In the genomic region with DNA sequence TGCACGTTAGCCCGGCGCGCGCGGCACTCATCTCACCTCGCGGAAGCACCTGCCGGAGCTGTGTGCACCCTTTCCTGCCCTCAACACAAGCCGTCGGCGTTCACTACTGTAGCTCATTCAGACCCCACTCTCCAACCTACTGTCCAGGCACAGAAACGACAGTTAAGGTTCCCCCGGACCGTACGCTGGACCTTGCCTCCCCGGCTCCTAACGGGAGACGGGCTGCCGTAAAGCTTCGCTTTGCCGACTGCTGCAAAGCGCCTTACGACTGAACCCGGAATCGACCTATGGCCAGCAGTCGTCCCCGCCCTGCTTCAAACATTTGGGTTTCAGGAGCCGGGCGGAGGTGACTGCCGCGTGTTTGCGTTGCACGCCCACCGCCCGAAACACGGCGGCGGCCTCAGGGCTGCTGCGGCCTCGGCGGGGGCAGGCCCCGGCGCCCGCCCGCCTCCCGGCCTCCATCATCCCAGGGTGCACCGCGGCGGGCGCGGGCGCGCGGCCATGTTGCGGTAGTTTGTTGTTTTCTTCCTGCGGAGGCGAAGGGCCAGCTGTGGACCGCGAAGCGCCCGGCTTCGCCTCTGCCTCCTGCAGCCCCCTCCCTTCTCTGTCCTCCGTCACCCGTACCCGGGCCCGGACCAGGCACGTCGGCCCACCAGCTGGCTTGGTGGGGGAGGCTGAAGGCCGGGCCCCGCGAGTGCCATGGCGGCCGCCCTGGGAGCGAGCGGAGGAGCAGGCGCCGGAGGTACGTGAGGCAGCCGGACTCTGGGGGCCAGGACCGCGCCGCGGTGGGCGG, we compare ENCODE assay signal across 1 cellular context.
TF ChIP-seq lines count a peak whose summit lies in the region.

A gene with protein sequence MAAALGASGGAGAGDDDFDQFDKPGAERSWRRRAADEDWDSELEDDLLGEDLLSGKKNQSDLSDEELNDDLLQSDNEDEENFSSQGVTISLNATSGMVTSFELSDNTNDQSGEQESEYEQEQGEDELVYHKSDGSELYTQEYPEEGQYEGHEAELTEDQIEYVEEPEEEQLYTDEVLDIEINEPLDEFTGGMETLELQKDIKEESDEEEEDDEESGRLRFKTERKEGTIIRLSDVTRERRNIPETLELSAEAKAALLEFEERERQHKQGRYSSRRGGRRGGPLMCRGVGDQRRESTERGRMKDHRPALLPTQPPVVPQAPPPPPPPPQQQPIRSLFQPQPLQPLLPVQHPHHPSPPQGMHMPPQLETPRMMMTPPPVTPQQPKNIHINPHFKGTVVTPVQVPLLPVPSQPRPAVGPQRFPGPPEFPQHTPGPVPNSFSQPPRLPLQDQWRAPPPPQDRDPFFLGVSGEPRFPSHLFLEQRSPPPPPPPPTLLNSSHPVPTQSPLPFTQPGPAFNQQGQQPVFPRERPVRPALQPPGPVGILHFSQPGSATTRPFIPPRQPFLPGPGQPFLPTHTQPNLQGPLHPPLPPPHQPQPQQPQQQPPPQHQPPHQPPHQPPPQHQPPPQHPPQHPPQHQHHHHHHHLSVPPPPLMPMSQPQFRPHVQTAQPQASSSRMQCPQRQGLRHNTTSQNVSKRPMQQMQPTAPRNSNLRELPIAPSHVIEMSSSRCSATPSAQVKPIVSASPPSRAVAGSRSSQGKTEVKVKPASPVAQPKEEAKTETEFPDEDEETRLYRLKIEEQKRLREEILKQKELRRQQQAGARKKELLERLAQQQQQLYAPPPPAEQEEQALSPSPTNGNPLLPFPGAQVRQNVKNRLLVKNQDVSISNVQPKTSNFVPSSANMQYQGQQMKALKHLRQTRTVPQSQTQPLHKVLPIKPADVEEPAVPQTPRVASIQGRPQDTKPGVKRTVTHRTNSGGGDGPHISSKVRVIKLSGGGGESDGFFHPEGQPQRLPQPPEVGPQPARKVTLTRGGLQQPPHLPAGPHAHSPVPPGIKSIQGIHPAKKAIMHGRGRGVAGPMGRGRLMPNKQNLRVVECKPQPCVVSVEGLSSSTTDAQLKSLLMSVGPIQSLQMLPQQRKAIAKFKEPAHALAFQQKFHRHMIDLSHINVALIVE (plus strand): TSS at position 484 of the 793 bp plus-strand sequence. CDS start 216 bp downstream, at position 700.

TF ChIP-seq in K562, 482 proteins besides CTCF, POLR2A, EP300 and RAD21 (continued from another document and continues in another):
- TF ChIP-seq, protein P1, sequence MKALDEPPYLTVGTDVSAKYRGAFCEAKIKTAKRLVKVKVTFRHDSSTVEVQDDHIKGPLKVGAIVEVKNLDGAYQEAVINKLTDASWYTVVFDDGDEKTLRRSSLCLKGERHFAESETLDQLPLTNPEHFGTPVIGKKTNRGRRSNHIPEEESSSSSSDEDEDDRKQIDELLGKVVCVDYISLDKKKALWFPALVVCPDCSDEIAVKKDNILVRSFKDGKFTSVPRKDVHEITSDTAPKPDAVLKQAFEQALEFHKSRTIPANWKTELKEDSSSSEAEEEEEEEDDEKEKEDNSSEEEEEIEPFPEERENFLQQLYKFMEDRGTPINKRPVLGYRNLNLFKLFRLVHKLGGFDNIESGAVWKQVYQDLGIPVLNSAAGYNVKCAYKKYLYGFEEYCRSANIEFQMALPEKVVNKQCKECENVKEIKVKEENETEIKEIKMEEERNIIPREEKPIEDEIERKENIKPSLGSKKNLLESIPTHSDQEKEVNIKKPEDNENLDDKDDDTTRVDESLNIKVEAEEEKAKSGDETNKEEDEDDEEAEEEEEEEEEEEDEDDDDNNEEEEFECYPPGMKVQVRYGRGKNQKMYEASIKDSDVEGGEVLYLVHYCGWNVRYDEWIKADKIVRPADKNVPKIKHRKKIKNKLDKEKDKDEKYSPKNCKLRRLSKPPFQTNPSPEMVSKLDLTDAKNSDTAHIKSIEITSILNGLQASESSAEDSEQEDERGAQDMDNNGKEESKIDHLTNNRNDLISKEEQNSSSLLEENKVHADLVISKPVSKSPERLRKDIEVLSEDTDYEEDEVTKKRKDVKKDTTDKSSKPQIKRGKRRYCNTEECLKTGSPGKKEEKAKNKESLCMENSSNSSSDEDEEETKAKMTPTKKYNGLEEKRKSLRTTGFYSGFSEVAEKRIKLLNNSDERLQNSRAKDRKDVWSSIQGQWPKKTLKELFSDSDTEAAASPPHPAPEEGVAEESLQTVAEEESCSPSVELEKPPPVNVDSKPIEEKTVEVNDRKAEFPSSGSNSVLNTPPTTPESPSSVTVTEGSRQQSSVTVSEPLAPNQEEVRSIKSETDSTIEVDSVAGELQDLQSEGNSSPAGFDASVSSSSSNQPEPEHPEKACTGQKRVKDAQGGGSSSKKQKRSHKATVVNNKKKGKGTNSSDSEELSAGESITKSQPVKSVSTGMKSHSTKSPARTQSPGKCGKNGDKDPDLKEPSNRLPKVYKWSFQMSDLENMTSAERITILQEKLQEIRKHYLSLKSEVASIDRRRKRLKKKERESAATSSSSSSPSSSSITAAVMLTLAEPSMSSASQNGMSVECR (CRISPR knock-in tag; IDR thresholded peaks at IDR 0.05): peak; percentile 87; the same call in 1 of the 2 replicates
- TF ChIP-seq CXXC5 (CRISPR knock-in tag; IDR thresholded peaks at IDR 0.05): peak; percentile 85
- TF ChIP-seq MED1 (CRISPR knock-in tag; IDR thresholded peaks at IDR 0.05; ENCODE audit: borderline replicate concordance): 0 out of 2 replicates have a peak, but pooled peaks have one; percentile 23
- peak; percentile 56 for TF ChIP-seq NFIC (IDR thresholded peaks at IDR 0.05)
- TF ChIP-seq EP400 (IDR thresholded peaks at IDR 0.05): peak; percentile 86
- no peak for TF ChIP-seq NBN (IDR thresholded peaks at IDR 0.05; ENCODE audit: low read depth)
- TF ChIP-seq HNRNPL (IDR thresholded peaks at IDR 0.05; ENCODE audit: low read depth, low read length): peak; percentile 69; the same call in 1 of the 2 replicates
- TF ChIP-seq MNT (conservative IDR thresholded peaks at IDR 0.05): peak; percentile 36 to 73; a peak in 2 of 4 replicates
- TF ChIP-seq GTF2E2 (tag; IDR thresholded peaks at IDR 0.05): peak; percentile 97
- no peak for TF ChIP-seq PPARD (CRISPR knock-in tag; IDR thresholded peaks at IDR 0.05)
- TF ChIP-seq PHF20 (IDR thresholded peaks at IDR 0.05; ENCODE audit: partially characterized antibody): peak; percentile 83
- no peak for TF ChIP-seq ZNF133 (CRISPR knock-in tag; IDR thresholded peaks at IDR 0.05)
- TF ChIP-seq PHF8 (IDR thresholded peaks at IDR 0.05; ENCODE audit: borderline replicate concordance, low read length): peak; percentile 99
- TF ChIP-seq PTRF (tag; IDR thresholded peaks at IDR 0.05): no peak
- TF ChIP-seq TCF3 (CRISPR knock-in tag; IDR thresholded peaks at IDR 0.05): no peak
- TF ChIP-seq, protein P2, sequence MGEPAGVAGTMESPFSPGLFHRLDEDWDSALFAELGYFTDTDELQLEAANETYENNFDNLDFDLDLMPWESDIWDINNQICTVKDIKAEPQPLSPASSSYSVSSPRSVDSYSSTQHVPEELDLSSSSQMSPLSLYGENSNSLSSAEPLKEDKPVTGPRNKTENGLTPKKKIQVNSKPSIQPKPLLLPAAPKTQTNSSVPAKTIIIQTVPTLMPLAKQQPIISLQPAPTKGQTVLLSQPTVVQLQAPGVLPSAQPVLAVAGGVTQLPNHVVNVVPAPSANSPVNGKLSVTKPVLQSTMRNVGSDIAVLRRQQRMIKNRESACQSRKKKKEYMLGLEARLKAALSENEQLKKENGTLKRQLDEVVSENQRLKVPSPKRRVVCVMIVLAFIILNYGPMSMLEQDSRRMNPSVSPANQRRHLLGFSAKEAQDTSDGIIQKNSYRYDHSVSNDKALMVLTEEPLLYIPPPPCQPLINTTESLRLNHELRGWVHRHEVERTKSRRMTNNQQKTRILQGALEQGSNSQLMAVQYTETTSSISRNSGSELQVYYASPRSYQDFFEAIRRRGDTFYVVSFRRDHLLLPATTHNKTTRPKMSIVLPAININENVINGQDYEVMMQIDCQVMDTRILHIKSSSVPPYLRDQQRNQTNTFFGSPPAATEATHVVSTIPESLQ (CRISPR knock-in tag; IDR thresholded peaks at IDR 0.05): peak; percentile 44; the same call in 1 of the 2 replicates
- no peak for TF ChIP-seq ZNF318 (IDR thresholded peaks at IDR 0.05; ENCODE audit: borderline replicate concordance in 1 of 2, low read depth in 1 of 2)
